19 cellular contexts compared by ENCODE assay signal in genomic region chr17:50166518-50167181, GRCh38. TPM values are rescaled to one million over a fixed set of nuclear protein-coding genes. Genes with fewer than 3 reads are reported as not detected.
A peak's percentile ranks its signal among the peaks of the same experiment; 100 is the strongest.
DNase-seq lines count a peak whose midpoint lies in the region; ATAC-seq and TF ChIP-seq lines count a peak whose summit lies in the region.
"Had no signal": no experiment of that assay in that cellular context is flagged by ENCODE, and none has a peak within 500 bp of the region (broad histone marks: within the 10 kb centered on the region; RNA-seq: fewer than 3 reads in every experiment).

No MANE protein-coding gene starts in this region.

- POLR2A ChIA-PET in HEK293 (lab: Yijun Ruan, JAX) = no interaction called here
- POLR2A ChIA-PET in HEK293T (lab: Yijun Ruan, JAX) = interaction anchor here (2.2 kb wide), 1 partner anchor 15 kb away, joined by 13 read pairs; no protein-coding TSS in a partner anchor

- H3K27me3 ChIP-seq in esophagus (ENCODE audit: control insufficient read depth in 1 of 2, insufficient read depth in 2 of 2, low read length in 2 of 2) = no peaks in the 10 kb centered on the region
- no peaks in the 10 kb centered on the region for H3K27me3 ChIP-seq in stomach smooth muscle (ENCODE audit: control insufficient read depth in 1 of 2, insufficient read depth in 2 of 2, low read length in 2 of 2)

- H3K9me3 Mint-ChIP-seq in neural crest cell = no peaks in the 10 kb centered on the region
- H3K9me3 Mint-ChIP-seq: activated B cell treated with CpG ODN at 0.5 μM for 24 hours; activated naive CD8-positive, alpha-beta T cell treated with anti-CD3 and anti-CD28 coated beads, Interleukin-2, amount 50 U/mL, for 24 hours; CD8-positive, alpha-beta memory T cell had no signal

- H3K27me3 Mint-ChIP-seq in neural crest cell (ENCODE audit: low read depth) = no peaks in the 10 kb centered on the region
- H3K27me3 Mint-ChIP-seq: activated B cell treated with CpG ODN at 0.5 μM for 24 hours; activated naive CD8-positive, alpha-beta T cell treated with anti-CD3 and anti-CD28 coated beads, Interleukin-2, amount 50 U/mL, for 24 hours; T-helper 17 cell had no signal

- no peaks in the 10 kb centered on the region for H3K9me3 ChIP-seq in HEK293 (ENCODE audit: control insufficient read depth, insufficient read depth, low read depth, low read length)
- H3K9me3 ChIP-seq in esophagus (ENCODE audit: control insufficient read depth in 2 of 2, insufficient read depth in 1 of 2, low read depth in 1 of 2, low read length in 1 of 2) = no peaks in the 10 kb centered on the region
- no peaks in the 10 kb centered on the region for H3K9me3 ChIP-seq in stomach smooth muscle (ENCODE audit: control insufficient read depth in 2 of 2, low read length in 2 of 2)

- 57 to 70% methylated on average over 7 of the region's 7 CpGs for WGBS in esophagus, 2 donors

- no peaks in the 10 kb centered on the region for H3K36me3 Mint-ChIP-seq in neural crest cell (ENCODE audit: low read depth)
- H3K36me3 Mint-ChIP-seq: CD8-positive, alpha-beta memory T cell had no signal

- H3K27ac ChIP-seq in HEK293 (ENCODE audit: extremely low read depth, low read depth, low read length) = no peak overlapping the region
- peak overlapping the region; percentile 57 to 70 for H3K27ac ChIP-seq in esophagus (ENCODE audit: low read depth in 2 of 2, low read length in 1 of 2)
- peak overlapping the region; percentile 90 for H3K27ac ChIP-seq in stomach smooth muscle (ENCODE audit: low read length)

- H3K36me3 ChIP-seq in HEK293 (ENCODE audit: control insufficient read depth in 2 of 2, insufficient read depth in 1 of 2, low read length in 2 of 2) (no peaks in the 10 kb centered on the region), esophagus (ENCODE audit: control insufficient read depth in 2 of 2, insufficient read depth in 2 of 2, low read length in 1 of 2) (no peaks in the 10 kb centered on the region), stomach smooth muscle (ENCODE audit: control insufficient read depth in 2 of 2, insufficient read depth in 2 of 2, low read length in 2 of 2) (peaks cover 0 to 5% of the 10 kb centered on the region in 2 donors)

- no peak overlapping the region for H3K4me3 ChIP-seq in HEK293 (ENCODE audit: low read depth, low read length)
- H3K4me3 ChIP-seq in esophagus (ENCODE audit: low read depth in 1 of 2, low read length in 2 of 2) = peak overlapping the region in 1 of 2 donors; percentile 8
- peak overlapping the region in 1 of 2 donors; percentile 76 for H3K4me3 ChIP-seq in stomach smooth muscle (ENCODE audit: low read length in 2 of 2)
- H3K4me3 ChIP-seq: smooth muscle cell had no signal

- peaks cover 26% of the 10 kb centered on the region for H3K4me1 Mint-ChIP-seq in neural crest cell

- CTCF ChIA-PET in HEK293 (lab: Yijun Ruan, JAX) (interaction anchor here (0.9 to 9.6 kb wide), 10 partner anchors 10 to 130 kb away, joined by 3 to 174 read pairs (median 6); no protein-coding TSS in a partner anchor), HEK293T (lab: Yijun Ruan, JAX) (interaction anchor here (0.6 to 1.3 kb wide), 4 partner anchors 11 to 130 kb away, joined by 3 to 4 read pairs (median 4); no protein-coding TSS in a partner anchor)

- H3K27ac Mint-ChIP-seq in neural crest cell (ENCODE audit: unreplicated experiment) = peak overlapping the region; percentile 43
- H3K27ac Mint-ChIP-seq: activated B cell treated with CpG ODN at 0.5 μM for 24 hours; activated naive CD8-positive, alpha-beta T cell treated with anti-CD3 and anti-CD28 coated beads, Interleukin-2, amount 50 U/mL, for 24 hours; T-helper 17 cell had no signal

- H3K4me1 ChIP-seq in HEK293 (ENCODE audit: control insufficient read depth, insufficient read depth, low read length) (no peaks in the 10 kb centered on the region), esophagus (ENCODE audit: control insufficient read depth in 2 of 2, insufficient read depth in 2 of 2, low read length in 1 of 2) (peaks cover 5 to 6% of the 10 kb centered on the region in 2 donors), stomach smooth muscle (ENCODE audit: control insufficient read depth, insufficient read depth, low read length) (peaks cover 53% of the 10 kb centered on the region)

- TF ChIP-seq CTCF in HEK293 (tag by site-specific recombination; IDR thresholded peaks at IDR 0.05) (no peak), neural crest cell (conservative IDR thresholded peaks at IDR 0.05) (no peak)

- H3K4me3 Mint-ChIP-seq in neural crest cell = no peak overlapping the region
- H3K4me3 Mint-ChIP-seq: activated B cell treated with CpG ODN at 0.5 μM for 24 hours; activated naive CD8-positive, alpha-beta T cell treated with anti-CD3 and anti-CD28 coated beads, Interleukin-2, amount 50 U/mL, for 24 hours; CD8-positive, alpha-beta memory T cell; T-helper 17 cell had no signal

- H3K9ac ChIP-seq in stomach smooth muscle (ENCODE audit: low read length in 2 of 2) = peak overlapping the region; percentile 53 to 84

- ATAC-seq in GM21526 (IDR thresholded peaks at IDR 0.05; ENCODE audit: low FRiP score, unreplicated experiment) (no peak), HG03469 (IDR thresholded peaks at IDR 0.05; ENCODE audit: unreplicated experiment) (no peak)
- ATAC-seq: activated naive CD8-positive, alpha-beta T cell treated with anti-CD3 and anti-CD28 coated beads, Interleukin-2, amount 50 U/mL, for 24 hours; T-helper 17 cell had no signal

- no peak for DNase-seq in neural crest cell (ENCODE audit: low read depth, low spot score)
- no peak for DNase-seq in NCI-H1092 treated with DMSO at 0.1 percent for 48 hours (lab: John Stamatoyannopoulos, UW)
- DNase-seq in HEK293T (ENCODE audit: extremely low spot score) = no peak
- DNase-seq: activated B cell treated with CpG ODN at 0.5 μM for 24 hours; activated naive CD8-positive, alpha-beta T cell treated with anti-CD3 and anti-CD28 coated beads, Interleukin-2, amount 50 U/mL, for 24 hours; CD8-positive, alpha-beta memory T cell; DND-41; head of caudate nucleus; NCI-H1930; NCI-H446; nucleus accumbens; SHP77; T-helper 17 cell had no signal

TF ChIP-seq in HEK293, 187 proteins besides CTCF, POLR2A, EP300 and RAD21 (continues in another document):
- 0 out of 2 replicates have a peak, but pooled peaks have one; percentile 7 for TF ChIP-seq ZNF398 (tag by site-specific recombination; IDR thresholded peaks at IDR 0.05)
- TF ChIP-seq ZSCAN18 (tag by site-specific recombination; IDR thresholded peaks at IDR 0.05) = no peak

TF ChIP-seq in HEK293T, 16 proteins besides CTCF, POLR2A, EP300 and RAD21:
- TF ChIP-seq ARNT (IDR thresholded peaks at IDR 0.05) = no peak

RNA-seq across cellular contexts. Expression of gene SGCA, which starts 0.8 kb away (rescaled TPM):
- polyA plus RNA-seq in esophagus = 1 to 10 TPM; 7.1 to 10.0 TPM
- total RNA-seq in neural crest cell = not detected in 2 replicates
- total RNA-seq: smooth muscle cell, T-helper 17 cell had no signal
- polyA plus RNA-seq: CD8-positive, alpha-beta memory T cell had no signal

RNA-seq across cellular contexts. Expression of gene PPP1R9B, which starts 16.2 kb away (rescaled TPM):
- polyA plus RNA-seq in esophagus = 10 to 100 TPM; 15.4 to 31.3 TPM
- 67.1 and 68.8 TPM in 2 replicates for total RNA-seq in neural crest cell

RNA-seq across cellular contexts. Expression of gene COL1A1, which starts 34.8 kb away (rescaled TPM):
- 10 to 100 TPM; 11.8 to 12.8 TPM for polyA plus RNA-seq in esophagus
- 13.3 and 14.8 TPM in 2 replicates for total RNA-seq in neural crest cell
- polyA plus RNA-seq: CD8-positive, alpha-beta memory T cell had no signal

RNA-seq across cellular contexts. Expression of gene SAMD14, which starts 36.7 kb away (rescaled TPM):
- polyA plus RNA-seq in esophagus = under 1 TPM; 0.37 to 0.44 TPM
- 26.1 and 28.7 TPM in 2 replicates for total RNA-seq in neural crest cell
- polyA plus RNA-seq: CD8-positive, alpha-beta memory T cell had no signal
